ENCODE assay signal across 2 cellular contexts in the genomic region with DNA sequence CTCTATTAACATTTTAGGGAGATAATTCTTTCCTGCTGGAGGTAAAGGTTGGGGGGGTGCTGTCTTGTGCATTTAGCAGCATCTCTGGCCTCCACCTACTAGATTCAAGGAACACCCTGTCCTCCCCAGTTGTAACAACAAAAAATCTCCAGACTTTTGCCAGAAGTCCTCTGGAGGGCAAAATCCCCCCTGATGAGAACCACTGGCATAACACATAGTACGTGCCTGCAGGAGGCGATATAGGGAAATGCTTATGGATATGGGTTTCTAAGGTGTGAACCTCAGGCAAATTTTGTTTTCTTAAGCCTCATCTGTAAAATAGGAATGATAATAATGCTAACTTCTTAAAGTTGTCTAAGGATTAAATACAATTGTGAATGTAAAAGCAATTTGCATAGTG.
A peak's percentile ranks its signal among the peaks of the same experiment; 100 is the strongest.
TF ChIP-seq lines count a peak whose summit lies in the region.

No MANE protein-coding gene starts in this region.

TF ChIP-seq in HCT116, 20 proteins besides CTCF, POLR2A, EP300 and RAD21 (continued from another document):
- TF ChIP-seq, protein P1, sequence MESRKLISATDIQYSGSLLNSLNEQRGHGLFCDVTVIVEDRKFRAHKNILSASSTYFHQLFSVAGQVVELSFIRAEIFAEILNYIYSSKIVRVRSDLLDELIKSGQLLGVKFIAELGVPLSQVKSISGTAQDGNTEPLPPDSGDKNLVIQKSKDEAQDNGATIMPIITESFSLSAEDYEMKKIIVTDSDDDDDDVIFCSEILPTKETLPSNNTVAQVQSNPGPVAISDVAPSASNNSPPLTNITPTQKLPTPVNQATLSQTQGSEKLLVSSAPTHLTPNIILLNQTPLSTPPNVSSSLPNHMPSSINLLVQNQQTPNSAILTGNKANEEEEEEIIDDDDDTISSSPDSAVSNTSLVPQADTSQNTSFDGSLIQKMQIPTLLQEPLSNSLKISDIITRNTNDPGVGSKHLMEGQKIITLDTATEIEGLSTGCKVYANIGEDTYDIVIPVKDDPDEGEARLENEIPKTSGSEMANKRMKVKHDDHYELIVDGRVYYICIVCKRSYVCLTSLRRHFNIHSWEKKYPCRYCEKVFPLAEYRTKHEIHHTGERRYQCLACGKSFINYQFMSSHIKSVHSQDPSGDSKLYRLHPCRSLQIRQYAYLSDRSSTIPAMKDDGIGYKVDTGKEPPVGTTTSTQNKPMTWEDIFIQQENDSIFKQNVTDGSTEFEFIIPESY (IDR thresholded peaks at IDR 0.05; ENCODE audit: extremely low read depth, insufficient replicate concordance, low read length), result no peak
- peak; percentile 48; the same call in 1 of the 2 replicates for TF ChIP-seq CBX3 (IDR thresholded peaks at IDR 0.05; ENCODE audit: low read depth)
- TF ChIP-seq TCF7L2 (IDR thresholded peaks at IDR 0.05; ENCODE audit: borderline replicate concordance, extremely low read depth, insufficient read depth, insufficient read length), result no peak
TF ChIP-seq in HCT116: peak in this region for 1.

TF ChIP-seq in WTC11, 78 proteins besides CTCF, POLR2A, EP300 and RAD21:
- TF ChIP-seq, protein P2, sequence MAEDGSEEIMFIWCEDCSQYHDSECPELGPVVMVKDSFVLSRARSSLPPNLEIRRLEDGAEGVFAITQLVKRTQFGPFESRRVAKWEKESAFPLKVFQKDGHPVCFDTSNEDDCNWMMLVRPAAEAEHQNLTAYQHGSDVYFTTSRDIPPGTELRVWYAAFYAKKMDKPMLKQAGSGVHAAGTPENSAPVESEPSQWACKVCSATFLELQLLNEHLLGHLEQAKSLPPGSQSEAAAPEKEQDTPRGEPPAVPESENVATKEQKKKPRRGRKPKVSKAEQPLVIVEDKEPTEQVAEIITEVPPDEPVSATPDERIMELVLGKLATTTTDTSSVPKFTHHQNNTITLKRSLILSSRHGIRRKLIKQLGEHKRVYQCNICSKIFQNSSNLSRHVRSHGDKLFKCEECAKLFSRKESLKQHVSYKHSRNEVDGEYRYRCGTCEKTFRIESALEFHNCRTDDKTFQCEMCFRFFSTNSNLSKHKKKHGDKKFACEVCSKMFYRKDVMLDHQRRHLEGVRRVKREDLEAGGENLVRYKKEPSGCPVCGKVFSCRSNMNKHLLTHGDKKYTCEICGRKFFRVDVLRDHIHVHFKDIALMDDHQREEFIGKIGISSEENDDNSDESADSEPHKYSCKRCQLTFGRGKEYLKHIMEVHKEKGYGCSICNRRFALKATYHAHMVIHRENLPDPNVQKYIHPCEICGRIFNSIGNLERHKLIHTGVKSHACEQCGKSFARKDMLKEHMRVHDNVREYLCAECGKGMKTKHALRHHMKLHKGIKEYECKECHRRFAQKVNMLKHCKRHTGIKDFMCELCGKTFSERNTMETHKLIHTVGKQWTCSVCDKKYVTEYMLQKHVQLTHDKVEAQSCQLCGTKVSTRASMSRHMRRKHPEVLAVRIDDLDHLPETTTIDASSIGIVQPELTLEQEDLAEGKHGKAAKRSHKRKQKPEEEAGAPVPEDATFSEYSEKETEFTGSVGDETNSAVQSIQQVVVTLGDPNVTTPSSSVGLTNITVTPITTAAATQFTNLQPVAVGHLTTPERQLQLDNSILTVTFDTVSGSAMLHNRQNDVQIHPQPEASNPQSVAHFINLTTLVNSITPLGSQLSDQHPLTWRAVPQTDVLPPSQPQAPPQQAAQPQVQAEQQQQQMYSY (CRISPR knock-in tag; IDR thresholded peaks at IDR 0.05), result no peak
- TF ChIP-seq SP1 (CRISPR knock-in tag; conservative IDR thresholded peaks at IDR 0.05) (no peak), RORB (CRISPR knock-in tag; IDR thresholded peaks at IDR 0.05) (no peak), IRF2 (CRISPR knock-in tag; IDR thresholded peaks at IDR 0.05; ENCODE audit: borderline replicate concordance, low read depth) (no peak), NFATC4 (CRISPR knock-in tag; IDR thresholded peaks at IDR 0.05) (no peak), RELA (CRISPR knock-in tag; IDR thresholded peaks at IDR 0.05; ENCODE audit: borderline replicate concordance) (no peak), SMAD3 (CRISPR knock-in tag; IDR thresholded peaks at IDR 0.05; ENCODE audit: borderline replicate concordance) (no peak), NR3C1 (CRISPR knock-in tag; conservative IDR thresholded peaks at IDR 0.05; ENCODE audit: low read depth) (no peak), MXD4 (CRISPR knock-in tag; IDR thresholded peaks at IDR 0.05; ENCODE audit: borderline replicate concordance) (no peak), NR1H2 (CRISPR knock-in tag; IDR thresholded peaks at IDR 0.05) (no peak), ZNF232 (CRISPR knock-in tag; IDR thresholded peaks at IDR 0.05) (no peak), TEAD1 (CRISPR knock-in tag; IDR thresholded peaks at IDR 0.05) (no peak), NFYB (CRISPR knock-in tag; conservative IDR thresholded peaks at IDR 0.05; ENCODE audit: low read depth) (no peak), GABPB1 (CRISPR knock-in tag; IDR thresholded peaks at IDR 0.05) (no peak), ZNF317 (CRISPR knock-in tag; IDR thresholded peaks at IDR 0.05; ENCODE audit: borderline replicate concordance, low read depth) (no peak)
- TF ChIP-seq, protein P3, sequence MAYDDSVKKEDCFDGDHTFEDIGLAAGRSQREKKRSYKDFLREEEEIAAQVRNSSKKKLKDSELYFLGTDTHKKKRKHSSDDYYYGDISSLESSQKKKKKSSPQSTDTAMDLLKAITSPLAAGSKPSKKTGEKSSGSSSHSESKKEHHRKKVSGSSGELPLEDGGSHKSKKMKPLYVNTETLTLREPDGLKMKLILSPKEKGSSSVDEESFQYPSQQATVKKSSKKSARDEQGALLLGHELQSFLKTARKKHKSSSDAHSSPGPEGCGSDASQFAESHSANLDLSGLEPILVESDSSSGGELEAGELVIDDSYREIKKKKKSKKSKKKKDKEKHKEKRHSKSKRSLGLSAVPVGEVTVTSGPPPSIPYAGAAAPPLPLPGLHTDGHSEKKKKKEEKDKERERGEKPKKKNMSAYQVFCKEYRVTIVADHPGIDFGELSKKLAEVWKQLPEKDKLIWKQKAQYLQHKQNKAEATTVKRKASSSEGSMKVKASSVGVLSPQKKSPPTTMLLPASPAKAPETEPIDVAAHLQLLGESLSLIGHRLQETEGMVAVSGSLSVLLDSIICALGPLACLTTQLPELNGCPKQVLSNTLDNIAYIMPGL (CRISPR knock-in tag; IDR thresholded peaks at IDR 0.05), result no peak
- TF ChIP-seq, protein P4, sequence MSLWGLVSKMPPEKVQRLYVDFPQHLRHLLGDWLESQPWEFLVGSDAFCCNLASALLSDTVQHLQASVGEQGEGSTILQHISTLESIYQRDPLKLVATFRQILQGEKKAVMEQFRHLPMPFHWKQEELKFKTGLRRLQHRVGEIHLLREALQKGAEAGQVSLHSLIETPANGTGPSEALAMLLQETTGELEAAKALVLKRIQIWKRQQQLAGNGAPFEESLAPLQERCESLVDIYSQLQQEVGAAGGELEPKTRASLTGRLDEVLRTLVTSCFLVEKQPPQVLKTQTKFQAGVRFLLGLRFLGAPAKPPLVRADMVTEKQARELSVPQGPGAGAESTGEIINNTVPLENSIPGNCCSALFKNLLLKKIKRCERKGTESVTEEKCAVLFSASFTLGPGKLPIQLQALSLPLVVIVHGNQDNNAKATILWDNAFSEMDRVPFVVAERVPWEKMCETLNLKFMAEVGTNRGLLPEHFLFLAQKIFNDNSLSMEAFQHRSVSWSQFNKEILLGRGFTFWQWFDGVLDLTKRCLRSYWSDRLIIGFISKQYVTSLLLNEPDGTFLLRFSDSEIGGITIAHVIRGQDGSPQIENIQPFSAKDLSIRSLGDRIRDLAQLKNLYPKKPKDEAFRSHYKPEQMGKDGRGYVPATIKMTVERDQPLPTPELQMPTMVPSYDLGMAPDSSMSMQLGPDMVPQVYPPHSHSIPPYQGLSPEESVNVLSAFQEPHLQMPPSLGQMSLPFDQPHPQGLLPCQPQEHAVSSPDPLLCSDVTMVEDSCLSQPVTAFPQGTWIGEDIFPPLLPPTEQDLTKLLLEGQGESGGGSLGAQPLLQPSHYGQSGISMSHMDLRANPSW (CRISPR knock-in tag; conservative IDR thresholded peaks at IDR 0.05; ENCODE audit: low read depth), result no peak
- TF ChIP-seq, protein P5, sequence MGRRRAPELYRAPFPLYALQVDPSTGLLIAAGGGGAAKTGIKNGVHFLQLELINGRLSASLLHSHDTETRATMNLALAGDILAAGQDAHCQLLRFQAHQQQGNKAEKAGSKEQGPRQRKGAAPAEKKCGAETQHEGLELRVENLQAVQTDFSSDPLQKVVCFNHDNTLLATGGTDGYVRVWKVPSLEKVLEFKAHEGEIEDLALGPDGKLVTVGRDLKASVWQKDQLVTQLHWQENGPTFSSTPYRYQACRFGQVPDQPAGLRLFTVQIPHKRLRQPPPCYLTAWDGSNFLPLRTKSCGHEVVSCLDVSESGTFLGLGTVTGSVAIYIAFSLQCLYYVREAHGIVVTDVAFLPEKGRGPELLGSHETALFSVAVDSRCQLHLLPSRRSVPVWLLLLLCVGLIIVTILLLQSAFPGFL (CRISPR knock-in tag; IDR thresholded peaks at IDR 0.05; ENCODE audit: borderline replicate concordance), result no peak
